Comparison of ENCODE assay signal across 9 cellular contexts in genomic region chr2:9771481-9772017, GRCh38.
DNase-seq lines count a peak whose midpoint lies in the region; ATAC-seq and TF ChIP-seq lines count a peak whose summit lies in the region.
"Had no signal": no experiment of that assay in that cellular context is flagged by ENCODE, and none has a peak within 500 bp of the region (broad histone marks: within the 10 kb centered on the region; RNA-seq: fewer than 3 reads in every experiment).

No MANE protein-coding gene starts in this region.

- H3K4me1 Mint-ChIP-seq in activated CD4-positive, alpha-beta memory T cell treated with anti-CD3 and anti-CD28 coated beads for 36 hours (ENCODE audit: low read depth), result peaks cover 21% of the 10 kb centered on the region

- no peaks in the 10 kb centered on the region for H3K27me3 Mint-ChIP-seq in activated CD4-positive, alpha-beta memory T cell treated with anti-CD3 and anti-CD28 coated beads for 36 hours

- CTCF ChIA-PET in activated CD4-positive, alpha-beta memory T cell treated with anti-CD3 and anti-CD28 coated beads for 36 hours (lab: Charles Lee), result interaction anchor here (0.7 to 6.2 kb wide), 10 partner anchors 8 to 277 kb away, joined by 3 to 72 read pairs (median 8); no protein-coding TSS in a partner anchor

- H3K27ac Mint-ChIP-seq in activated CD4-positive, alpha-beta memory T cell treated with anti-CD3 and anti-CD28 coated beads for 36 hours, result no peak overlapping the region

- H3K27me3 ChIP-seq in testis, result no peaks in the 10 kb centered on the region

- peak; percentile 12 for DNase-seq in DMS79 treated with DMSO at 0.1 percent for 48 hours (lab: John Stamatoyannopoulos, UW)
- DNase-seq in DMS79 (lab: John Stamatoyannopoulos, UW), result no peak
- DNase-seq in amniotic epithelial cell (ENCODE audit: low read depth), result peak; percentile 96
- DNase-seq in left ventricle myocardium superior, result peak; percentile 56
- peak; percentile 80 for DNase-seq in testis
- DNase-seq in mucosa of descending colon, result no peak
- no peak for DNase-seq in activated CD4-positive, alpha-beta memory T cell treated with anti-CD3 and anti-CD28 coated beads for 36 hours
- DNase-seq: 8988T had no signal

- H3K27ac ChIP-seq in testis, result peak overlapping the region in 1 of 2 donors; percentile 30

- WGBS in testis, 2 donors, result 47 to 60% methylated on average over 1 to 8 of the region's 8 CpGs

- H3K4me3 Mint-ChIP-seq in activated CD4-positive, alpha-beta memory T cell treated with anti-CD3 and anti-CD28 coated beads for 36 hours, result no peak overlapping the region

- TF ChIP-seq CTCF in testis (IDR thresholded peaks at IDR 0.05) (no peak), mucosa of descending colon (IDR thresholded peaks at IDR 0.05) (no peak)

- H3K4me3 ChIP-seq in testis, result no peak overlapping the region
- no peak overlapping the region for H3K4me3 ChIP-seq in mucosa of descending colon

- no peaks in the 10 kb centered on the region for H3K9me3 Mint-ChIP-seq in activated CD4-positive, alpha-beta memory T cell treated with anti-CD3 and anti-CD28 coated beads for 36 hours

- H3K36me3 Mint-ChIP-seq in activated CD4-positive, alpha-beta memory T cell treated with anti-CD3 and anti-CD28 coated beads for 36 hours, result no peaks in the 10 kb centered on the region

- no peak for TF ChIP-seq POLR2A in testis (IDR thresholded peaks at IDR 0.05)

- POLR2A ChIA-PET in activated CD4-positive, alpha-beta memory T cell treated with anti-CD3 and anti-CD28 coated beads for 36 hours (lab: Charles Lee), result interaction anchor here (1.8 kb wide), 1 partner anchor 11 kb away, joined by 5 read pairs; no protein-coding TSS in a partner anchor

- intact Hi-C loops in left ventricle myocardium superior (cut with micrococcal nuclease) (no loop called here), testis (cut with DNase I; ENCODE audit: low total_unique reads) (no loop called here), mucosa of descending colon (cut with DNase I, micrococcal nuclease) (no loop called here)
- intact Hi-C loops in activated CD4-positive, alpha-beta memory T cell treated with anti-CD3 and anti-CD28 coated beads for 36 hours (cut with micrococcal nuclease), result no loop called here

- H3K9me3 ChIP-seq in testis (no peaks in the 10 kb centered on the region), mucosa of descending colon (no peaks in the 10 kb centered on the region)

- ATAC-seq in left ventricle myocardium superior (peak; percentile 10), mucosa of descending colon (no peak), GM21717 (IDR thresholded peaks at IDR 0.05; ENCODE audit: unreplicated experiment) (no peak)

- H3K36me3 ChIP-seq in testis (ENCODE audit: low read depth, missing control alignments) (no peaks in the 10 kb centered on the region), mucosa of descending colon (ENCODE audit: low read depth) (no peaks in the 10 kb centered on the region)

- H3K4me1 ChIP-seq in testis (peaks cover 30% of the 10 kb centered on the region), mucosa of descending colon (ENCODE audit: low read depth) (peaks cover 6% of the 10 kb centered on the region)

Comparison
In these comparisons a context has a peak if more than half of its experiments do, and no peak if none do; other contexts are left out.
1. DNase-seq: peak in DMS79 treated with DMSO at 0.1 percent for 48 hours (single experiment), amniotic epithelial cell (single experiment), left ventricle myocardium superior (single experiment) and testis (single experiment); none in DMS79 (single experiment), mucosa of descending colon (0 of 3) and activated CD4-positive, alpha-beta memory T cell treated with anti-CD3 and anti-CD28 coated beads for 36 hours (single experiment).